ENCODE assay signal across 18 cellular contexts in genomic region chr6:108107102-108107501, GRCh38. TPM values are rescaled to one million over a fixed set of nuclear protein-coding genes. Genes with fewer than 3 reads are reported as not detected.
A peak's percentile ranks its signal among the peaks of the same experiment; 100 is the strongest.
DNase-seq lines count a peak whose midpoint lies in the region; ATAC-seq and TF ChIP-seq lines count a peak whose summit lies in the region.
"Had no signal": no experiment of that assay in that cellular context is flagged by ENCODE, and none has a peak within 500 bp of the region (broad histone marks: within the 10 kb centered on the region; RNA-seq: fewer than 3 reads in every experiment).

No MANE protein-coding gene starts in this region.

- H3K79me2 ChIP-seq in Loucy (ENCODE audit: insufficient read depth, low read length): no peaks in the 10 kb centered on the region

- DNase-seq in glutamatergic neuron (no peak), HCEC 1CT (no peak), epidermal melanocyte (ENCODE audit: insufficient read length, low spot score) (no peak), NCI-H526 (lab: John Stamatoyannopoulos, UW) (no peak)
- DNase-seq: Caco-2; CD4-positive, CD25-positive, alpha-beta regulatory T cell; CD8-positive, alpha-beta T cell; DMS153; DND-41; GM23248; H9 had no signal

- no peaks in the 10 kb centered on the region for H4K20me1 ChIP-seq in Loucy (ENCODE audit: insufficient read depth, low read length, poor library complexity, severe bottlenecking)
- H4K20me1 ChIP-seq: BLaER1 had no signal

- H2AFZ ChIP-seq in Loucy (ENCODE audit: low read length): peak overlapping the region; percentile 30; the same call in 1 of the 2 replicates
- H2AFZ ChIP-seq: GM23248 had no signal

- no peaks in the 10 kb centered on the region for H3K36me3 ChIP-seq in Loucy (ENCODE audit: insufficient read depth, low read length)
- H3K36me3 ChIP-seq: BLaER1 had no signal

- H3K9me2 ChIP-seq in Loucy (replicated peaks; ENCODE audit: low read depth, low read length): no peaks in the 10 kb centered on the region

- no peaks in the 10 kb centered on the region for H3F3A ChIP-seq in Loucy (ENCODE audit: low read depth)

- no peak for ATAC-seq in activated T-helper 17 cell treated with anti-CD3 and anti-CD28 coated beads, Interleukin-2, amount 50 U/mL, for 72 hours (replicated peaks)
- no peak for ATAC-seq in HG02938 (IDR thresholded peaks at IDR 0.05; ENCODE audit: unreplicated experiment)
- ATAC-seq: CD8-positive, alpha-beta T cell had no signal

- H3K9me3 ChIP-seq in Loucy (ENCODE audit: insufficient read depth, low read depth, low read length): no peaks in the 10 kb centered on the region
- H3K9me3 ChIP-seq: BLaER1, Caco-2 had no signal

- no peaks in the 10 kb centered on the region for H3K4me1 Mint-ChIP-seq in activated T-helper 17 cell treated with anti-CD3 and anti-CD28 coated beads, Interleukin-2, amount 50 U/mL, for 72 hours
- H3K4me1 Mint-ChIP-seq in glutamatergic neuron (ENCODE audit: low read depth, unreplicated experiment): peaks cover 24% of the 10 kb centered on the region
- H3K4me1 Mint-ChIP-seq: B cell; CD4-positive, CD25-positive, alpha-beta regulatory T cell had no signal

- no peaks in the 10 kb centered on the region for H3K27me3 ChIP-seq in Loucy (ENCODE audit: insufficient read depth, low read length, poor library complexity, severe bottlenecking)

- H3K4me3 ChIP-seq in Loucy (ENCODE audit: low read length, poor library complexity, severe bottlenecking): no peak overlapping the region
- H3K4me3 ChIP-seq: BLaER1, GM23248 had no signal

- no peaks in the 10 kb centered on the region for H3K36me3 Mint-ChIP-seq in activated T-helper 17 cell treated with anti-CD3 and anti-CD28 coated beads, Interleukin-2, amount 50 U/mL, for 72 hours (ENCODE audit: low read depth)
- no peaks in the 10 kb centered on the region for H3K36me3 Mint-ChIP-seq in glutamatergic neuron (ENCODE audit: unreplicated experiment)
- H3K36me3 Mint-ChIP-seq: CD4-positive, CD25-positive, alpha-beta regulatory T cell; CD8-positive, alpha-beta T cell had no signal

- H3K9ac ChIP-seq in Loucy (ENCODE audit: low read depth, low read length, poor library complexity, severe bottlenecking): no peak overlapping the region
- H3K9ac ChIP-seq: BLaER1, GM23248 had no signal

- H3K27me3 Mint-ChIP-seq in activated T-helper 17 cell treated with anti-CD3 and anti-CD28 coated beads, Interleukin-2, amount 50 U/mL, for 72 hours: peaks cover 23% of the 10 kb centered on the region
- H3K27me3 Mint-ChIP-seq in glutamatergic neuron (ENCODE audit: unreplicated experiment): peaks cover 2% of the 10 kb centered on the region

- no peaks in the 10 kb centered on the region for H3K4me1 ChIP-seq in Loucy (ENCODE audit: insufficient read depth, low read length, poor library complexity, severe bottlenecking)
- H3K4me1 ChIP-seq: BLaER1, Caco-2 had no signal

- H3K27ac Mint-ChIP-seq in activated T-helper 17 cell treated with anti-CD3 and anti-CD28 coated beads, Interleukin-2, amount 50 U/mL, for 72 hours: peak overlapping the region; percentile 12
- H3K27ac Mint-ChIP-seq in glutamatergic neuron (ENCODE audit: unreplicated experiment): peak overlapping the region; percentile 100
- H3K27ac Mint-ChIP-seq: B cell; CD4-positive, CD25-positive, alpha-beta regulatory T cell; CD8-positive, alpha-beta T cell had no signal

- H3K9me3 Mint-ChIP-seq in activated T-helper 17 cell treated with anti-CD3 and anti-CD28 coated beads, Interleukin-2, amount 50 U/mL, for 72 hours: no peaks in the 10 kb centered on the region
- peaks cover 3% of the 10 kb centered on the region for H3K9me3 Mint-ChIP-seq in glutamatergic neuron (ENCODE audit: unreplicated experiment)
- H3K9me3 Mint-ChIP-seq: CD8-positive, alpha-beta T cell; H9 had no signal

- H3K4me2 ChIP-seq in Loucy (ENCODE audit: low read depth, low read length, poor library complexity, severe bottlenecking): no peak overlapping the region
- H3K4me2 ChIP-seq: BLaER1 had no signal

- H3K4me3 Mint-ChIP-seq in activated T-helper 17 cell treated with anti-CD3 and anti-CD28 coated beads, Interleukin-2, amount 50 U/mL, for 72 hours: no peak overlapping the region
- H3K4me3 Mint-ChIP-seq in glutamatergic neuron (ENCODE audit: unreplicated experiment): peak overlapping the region; percentile 3
- H3K4me3 Mint-ChIP-seq: B cell; CD4-positive, CD25-positive, alpha-beta regulatory T cell; CD8-positive, alpha-beta T cell had no signal

- TF ChIP-seq CTCF in Loucy (conservative IDR thresholded peaks at IDR 0.05; ENCODE audit: low read length) (no peak), glutamatergic neuron (IDR thresholded peaks at IDR 0.05; ENCODE audit: partially characterized antibody, unreplicated experiment) (no peak)

RNA-seq across cellular contexts. Expression of gene OSTM1, which starts 32.6 kb away (rescaled TPM):
- total RNA-seq in activated T-helper 17 cell treated with anti-CD3 and anti-CD28 coated beads, Interleukin-2, amount 50 U/mL, for 72 hours: 10 to 100 TPM; 10.1 to 19.3 TPM
- 47.7 TPM for total RNA-seq in glutamatergic neuron (ENCODE audit: unreplicated experiment)

RNA-seq across cellular contexts. Expression of gene NR2E1, which starts 58.7 kb away (rescaled TPM):
- total RNA-seq in activated T-helper 17 cell treated with anti-CD3 and anti-CD28 coated beads, Interleukin-2, amount 50 U/mL, for 72 hours: not detected
- not detected for total RNA-seq in glutamatergic neuron (ENCODE audit: unreplicated experiment)
- total RNA-seq: A172; A673; B cell; CD4-positive, CD25-positive, alpha-beta regulatory T cell; CD8-positive, alpha-beta T cell; GM23248; H9 had no signal
